ENCODE assay signal across 8 cellular contexts in the genomic region with DNA sequence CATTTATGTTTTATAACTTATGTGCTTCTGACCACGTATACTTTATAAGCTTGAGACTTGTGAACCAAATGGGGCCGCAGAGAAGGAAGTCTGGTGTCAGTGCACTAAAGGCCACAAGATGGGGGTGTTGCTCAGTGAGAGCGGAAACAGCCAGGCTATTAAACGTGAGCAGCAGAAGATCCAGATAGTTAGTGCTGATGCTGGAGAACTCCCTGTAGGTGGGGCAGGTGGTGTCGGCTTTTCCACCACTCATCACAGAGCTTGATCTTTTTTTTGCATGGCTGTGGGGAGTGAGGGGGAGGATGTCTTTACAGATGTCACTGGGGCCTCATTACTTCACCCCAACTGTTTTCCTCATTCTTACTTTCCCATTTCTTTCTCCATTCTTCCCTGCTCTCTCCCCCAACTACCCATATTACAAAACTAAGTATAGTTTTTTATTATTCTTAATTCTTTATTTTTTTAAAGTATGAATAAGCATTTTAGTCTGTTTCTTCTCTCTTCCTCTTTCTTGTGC. TPM values are rescaled to one million over a fixed set of nuclear protein-coding genes. Genes with fewer than 3 reads are reported as not detected.
DNase-seq lines count a peak whose midpoint lies in the region; ATAC-seq and TF ChIP-seq lines count a peak whose summit lies in the region.

No MANE protein-coding gene starts in this region.

- H3K27me3 ChIP-seq in osteoblast (ENCODE audit: insufficient read depth, low read length) = no peaks in the 10 kb centered on the region

- DNase-seq in C1 segment of cervical spinal cord (lab: John Stamatoyannopoulos, UW) (peak in 10 of 14 donors; percentile 4 to 59 (median 26)), NCI-H82 (lab: John Stamatoyannopoulos, UW) (peak; percentile 82), activated T-cell treated with anti-CD3 and anti-CD28 coated beads for 24 hours (ENCODE audit: low read depth) (peak; percentile 11), fibroblast of peridontal ligament (ENCODE audit: extremely low read depth) (peak; percentile 60), osteoblast (ENCODE audit: insufficient read length, low spot score, missing footprints) (peak; percentile 70)

- H3K27ac ChIP-seq in osteoblast (ENCODE audit: low read depth, low read length) = no peak overlapping the region

- H3K4me2 ChIP-seq in osteoblast (ENCODE audit: insufficient read depth, low read length) = no peak overlapping the region

- H3K36me3 ChIP-seq in osteoblast (ENCODE audit: insufficient read depth, low read length) = no peaks in the 10 kb centered on the region

- H3K4me1 ChIP-seq in osteoblast (ENCODE audit: insufficient read depth, low read length) = no peaks in the 10 kb centered on the region

- ATAC-seq in GM18907 (IDR thresholded peaks at IDR 0.05; ENCODE audit: unreplicated experiment) (peak; percentile 62), HG03521 (IDR thresholded peaks at IDR 0.05; ENCODE audit: unreplicated experiment) (peak; percentile 63), HG02588 (IDR thresholded peaks at IDR 0.05; ENCODE audit: unreplicated experiment) (no peak)

- peak; percentile 80 for TF ChIP-seq CTCF in osteoblast (IDR thresholded peaks at IDR 0.05; ENCODE audit: extremely low read depth, low read depth, low read length)

- H2AFZ ChIP-seq in osteoblast (ENCODE audit: low read length) = no peak overlapping the region

- no peaks in the 10 kb centered on the region for H4K20me1 ChIP-seq in osteoblast (ENCODE audit: insufficient read depth, low read length)

- H3K79me2 ChIP-seq in osteoblast (ENCODE audit: insufficient read depth, low read length) = no peaks in the 10 kb centered on the region

- no peak overlapping the region for H3K4me3 ChIP-seq in osteoblast (ENCODE audit: insufficient read depth, low read length)

- H3K9me3 ChIP-seq in osteoblast (ENCODE audit: low read depth, low read length) = no peaks in the 10 kb centered on the region

RNA-seq across cellular contexts. Expression of a gene that starts 34.7 kb away (rescaled TPM):
- 8.5 and 9.4 TPM in 2 replicates for total RNA-seq in osteoblast

RNA-seq across cellular contexts. Expression of a gene that starts 34.9 kb away (rescaled TPM):
- 6.2 and 8.0 TPM in 2 replicates for total RNA-seq in osteoblast

Comparison
In these comparisons a context has a peak if more than half of its experiments do, and no peak if none do; other contexts are left out.
1. DNase-seq: peak in every context shown above with its lines; median percentile 82 in NCI-H82; 70 in osteoblast; 60 in fibroblast of peridontal ligament; 26 in C1 segment of cervical spinal cord; 11 in activated T-cell treated with anti-CD3 and anti-CD28 coated beads for 24 hours.